In genomic region chr15:74786659-74787165, GRCh38 we compare ENCODE assay signal across 8 cellular contexts. TPM values are rescaled to one million over a fixed set of nuclear protein-coding genes. Genes with fewer than 3 reads are reported as not detected.
DNase-seq lines count a peak whose midpoint lies in the region; ATAC-seq and TF ChIP-seq lines count a peak whose summit lies in the region.

No MANE protein-coding gene starts in this region.

- H3K9me3 Mint-ChIP-seq in CD8-positive, alpha-beta memory T cell: no peaks in the 10 kb centered on the region

- peaks cover 69% of the 10 kb centered on the region for H4K20me1 ChIP-seq in osteoblast (ENCODE audit: insufficient read depth, low read length)

- peaks cover 70 to 82% (median 76%) of the 10 kb centered on the region in 3 donors for H3K4me1 Mint-ChIP-seq in CD8-positive, alpha-beta memory T cell

- CTCF ChIA-PET in CD8-positive, alpha-beta memory T cell (lab: Charles Lee): interaction anchor here (0.6 to 15.8 kb wide), 18 partner anchors 10 to 412 kb away, joined by 3 to 1086 read pairs (median 5); partner anchors contain the start of genes CSK and RPP25

- peaks cover 6% of the 10 kb centered on the region for H3K36me3 ChIP-seq in CD8-positive, alpha-beta memory T cell (ENCODE audit: insufficient read depth, low read length)
- no peaks in the 10 kb centered on the region for H3K36me3 ChIP-seq in osteoblast (ENCODE audit: insufficient read depth, low read length)

- peak in 1 of 5 donors; percentile 9 for DNase-seq in CD8-positive, alpha-beta memory T cell
- peak; percentile 60 for DNase-seq in NB4 (ENCODE audit: low read depth)
- no peak for DNase-seq in dorsolateral prefrontal cortex
- DNase-seq in osteoblast (ENCODE audit: insufficient read length, low spot score, missing footprints): peak; percentile 90
- DNase-seq in SKM-1 (lab: John Stamatoyannopoulos, UW; ENCODE audit: unreplicated experiment): no peak
- no peak for DNase-seq in C1 segment of cervical spinal cord (lab: John Stamatoyannopoulos, UW)
- no peak for DNase-seq in NOMO-1 (lab: John Stamatoyannopoulos, UW; ENCODE audit: unreplicated experiment in 2 of 2)

- peak overlapping the region; percentile 49 for H3K4me2 ChIP-seq in osteoblast (ENCODE audit: insufficient read depth, low read length)

- H3K27me3 Mint-ChIP-seq in CD8-positive, alpha-beta memory T cell: peaks cover 0 to 7% of the 10 kb centered on the region in 2 donors

- H3K27ac ChIP-seq in CD8-positive, alpha-beta memory T cell (ENCODE audit: low read depth, low read length): peak overlapping the region; percentile 69
- H3K27ac ChIP-seq in dorsolateral prefrontal cortex (peak overlapping the region in 56 of 59 donors; percentile 26 to 93 (median 77)), osteoblast (ENCODE audit: low read depth, low read length) (peak overlapping the region; percentile 70)

- H3K9me3 ChIP-seq in CD8-positive, alpha-beta memory T cell (ENCODE audit: low read length): no peaks in the 10 kb centered on the region
- no peaks in the 10 kb centered on the region for H3K9me3 ChIP-seq in osteoblast (ENCODE audit: low read depth, low read length)

- peak overlapping the region; percentile 80 for H3K4me3 ChIP-seq in CD8-positive, alpha-beta memory T cell (ENCODE audit: low read length)
- H3K4me3 ChIP-seq in NB4 (ENCODE audit: low read depth, low read length): no peak overlapping the region
- peak overlapping the region in 7 of 59 donors; percentile 5 to 80 (median 17) for H3K4me3 ChIP-seq in dorsolateral prefrontal cortex
- H3K4me3 ChIP-seq in osteoblast (ENCODE audit: insufficient read depth, low read length): no peak overlapping the region

- peak overlapping the region; percentile 92 to 99 (median 98) for H3K27ac Mint-ChIP-seq in CD8-positive, alpha-beta memory T cell

- H3K4me3 Mint-ChIP-seq in CD8-positive, alpha-beta memory T cell: peak overlapping the region; percentile 85 to 97 (median 91)

- peaks cover 94% of the 10 kb centered on the region for H3K79me2 ChIP-seq in osteoblast (ENCODE audit: insufficient read depth, low read length)

- no peak for TF ChIP-seq CTCF in NB4 (IDR thresholded peaks at IDR 0.05; ENCODE audit: low read depth, low read length)
- TF ChIP-seq CTCF in dorsolateral prefrontal cortex (IDR thresholded peaks at IDR 0.05 in 54 of 56, conservative IDR thresholded peaks at IDR 0.05 in 2 of 56; ENCODE audit: low read depth in 1 of 56, partially characterized antibody in 56 of 56): no peak
- TF ChIP-seq CTCF in osteoblast (IDR thresholded peaks at IDR 0.05; ENCODE audit: extremely low read depth, low read depth, low read length): no peak

- ATAC-seq in HG02938 (IDR thresholded peaks at IDR 0.05; ENCODE audit: unreplicated experiment): no peak

- peaks cover 0 to 39% (median 8%) of the 10 kb centered on the region in 3 donors for H3K36me3 Mint-ChIP-seq in CD8-positive, alpha-beta memory T cell

- no peaks in the 10 kb centered on the region for H3K27me3 ChIP-seq in CD8-positive, alpha-beta memory T cell (ENCODE audit: insufficient read depth, low read length, poor library complexity, severe bottlenecking)
- H3K27me3 ChIP-seq in dorsolateral prefrontal cortex (no peaks in the 10 kb centered on the region), osteoblast (ENCODE audit: insufficient read depth, low read length) (no peaks in the 10 kb centered on the region)

- POLR2A ChIA-PET in CD8-positive, alpha-beta memory T cell (lab: Charles Lee): interaction anchor here (1.5 to 3.9 kb wide), 9 partner anchors 7 to 170 kb away, joined by 4 to 31 read pairs (median 10); partner anchors contain the start of gene COX5A

- H3K4me1 ChIP-seq in CD8-positive, alpha-beta memory T cell (ENCODE audit: insufficient read depth, low read length): peaks cover 67% of the 10 kb centered on the region
- peaks cover 71% of the 10 kb centered on the region for H3K4me1 ChIP-seq in osteoblast (ENCODE audit: insufficient read depth, low read length)

- no peak for TF ChIP-seq POLR2A in NB4 (IDR thresholded peaks at IDR 0.05; ENCODE audit: extremely low read depth, insufficient read length)

- intact Hi-C loops in dorsolateral prefrontal cortex (cut with DNase I): loop anchor here in 1 of 2 donors (10.0 kb wide), 1 partner anchor 418 kb away; the partner anchor contains the start of gene C15orf39

- H2AFZ ChIP-seq in osteoblast (ENCODE audit: low read length): no peak overlapping the region

RNA-seq across cellular contexts. Expression of gene CSK, which starts 4.8 kb away (rescaled TPM):
- total RNA-seq in CD8-positive, alpha-beta memory T cell: 100 to 1,000 TPM; 288 to 294 TPM
- 154 TPM for polyA plus RNA-seq in CD8-positive, alpha-beta memory T cell
- total RNA-seq in dorsolateral prefrontal cortex (10 to 100 TPM; 28.9 to 71.0 (median 41.8) TPM), osteoblast (30.6 and 31.5 TPM in 2 replicates)

RNA-seq across cellular contexts. Expression of gene LMAN1L, which starts 25.9 kb away (rescaled TPM):
- under 1 TPM in 1 of 2 experiments, not detected in 1; 0.27 TPM for total RNA-seq in CD8-positive, alpha-beta memory T cell
- not detected for polyA plus RNA-seq in CD8-positive, alpha-beta memory T cell
- 1 to 10 TPM in 104 of 120 experiments, under 1 TPM in 13, not detected in 3; 0.30 to 8.1 (median 2.0) TPM for total RNA-seq in dorsolateral prefrontal cortex
- total RNA-seq in osteoblast: under 0.01 TPM in 1 of 2 replicates, not detected in the other

RNA-seq across cellular contexts. Expression of gene CYP1A2, which starts 38.1 kb away (rescaled TPM):
- total RNA-seq in CD8-positive, alpha-beta memory T cell: not detected
- polyA plus RNA-seq in CD8-positive, alpha-beta memory T cell: not detected
- not detected for total RNA-seq in dorsolateral prefrontal cortex
- total RNA-seq in osteoblast: not detected in 2 replicates

RNA-seq across cellular contexts. Expression of gene CPLX3, which starts 39.7 kb away (rescaled TPM):
- total RNA-seq in CD8-positive, alpha-beta memory T cell: not detected
- polyA plus RNA-seq in CD8-positive, alpha-beta memory T cell: not detected
- total RNA-seq in dorsolateral prefrontal cortex (10 to 100 TPM in 1 of 120 experiments, 1 to 10 TPM in 118, not detected in 1; 1.1 to 12.4 (median 3.8) TPM), osteoblast (not detected in 2 replicates)

RNA-seq across cellular contexts. Expression of gene ULK3, which starts 56.2 kb away (rescaled TPM):
- 10 to 100 TPM; 53.9 to 60.1 TPM for total RNA-seq in CD8-positive, alpha-beta memory T cell
- 43.1 TPM for polyA plus RNA-seq in CD8-positive, alpha-beta memory T cell
- 100 to 1,000 TPM in 15 of 120 experiments, 10 to 100 TPM in 105; 55.0 to 133 (median 84.0) TPM for total RNA-seq in dorsolateral prefrontal cortex
- total RNA-seq in osteoblast: 19.4 and 21.4 TPM in 2 replicates

Comparison
In these comparisons a context has a peak if more than half of its experiments do, and no peak if none do; other contexts are left out.
1. DNase-seq: peak in NB4 (single experiment) and osteoblast (single experiment); none in dorsolateral prefrontal cortex (0 of 10), SKM-1 (single experiment), C1 segment of cervical spinal cord (0 of 14) and NOMO-1 (0 of 2).
2. Peak in every context shown above with its lines, with median percentiles within 50 percentile points of each other: H3K27ac ChIP-seq.